ENCODE assay signal across 1 cellular context in the genomic region with DNA sequence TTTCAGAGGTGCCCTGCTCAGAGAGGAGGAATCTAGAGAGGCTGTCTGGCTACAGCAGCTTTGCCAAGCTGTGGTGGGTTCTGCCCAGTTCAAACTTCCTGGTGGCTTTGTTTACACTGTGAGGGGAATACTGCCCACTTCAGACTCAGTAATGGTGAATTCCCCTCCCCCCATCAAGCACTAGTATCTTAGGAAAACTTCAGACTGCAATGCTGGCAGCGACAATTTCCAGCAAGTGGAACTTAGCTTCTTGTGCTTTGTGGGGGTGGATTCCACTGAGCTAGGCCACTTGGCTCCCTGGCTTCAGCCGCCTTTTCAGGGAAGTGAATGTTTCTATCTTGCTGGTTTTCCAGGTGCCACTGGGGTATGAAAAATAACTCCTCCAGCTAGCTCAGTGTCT.
TF ChIP-seq lines count a peak whose summit lies in the region.

No MANE protein-coding gene starts in this region.

TF ChIP-seq in H1, 55 proteins besides CTCF, POLR2A, EP300 and RAD21 (continued from another document):
- TF ChIP-seq FOSL1 (IDR thresholded peaks at IDR 0.05; ENCODE audit: insufficient read depth, low read depth, low read length) (no peak), EGR1 (IDR thresholded peaks at IDR 0.05; ENCODE audit: borderline replicate concordance, low read depth, low read length) (no peak)
- TF ChIP-seq, protein P1, sequence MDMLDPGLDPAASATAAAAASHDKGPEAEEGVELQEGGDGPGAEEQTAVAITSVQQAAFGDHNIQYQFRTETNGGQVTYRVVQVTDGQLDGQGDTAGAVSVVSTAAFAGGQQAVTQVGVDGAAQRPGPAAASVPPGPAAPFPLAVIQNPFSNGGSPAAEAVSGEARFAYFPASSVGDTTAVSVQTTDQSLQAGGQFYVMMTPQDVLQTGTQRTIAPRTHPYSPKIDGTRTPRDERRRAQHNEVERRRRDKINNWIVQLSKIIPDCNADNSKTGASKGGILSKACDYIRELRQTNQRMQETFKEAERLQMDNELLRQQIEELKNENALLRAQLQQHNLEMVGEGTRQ (IDR thresholded peaks at IDR 0.05; ENCODE audit: low read length) = no peak
